In genomic region chr5:14068136-14068535, GRCh38 we compare ENCODE assay signal across 16 cellular contexts.
DNase-seq lines count a peak whose midpoint lies in the region; ATAC-seq and TF ChIP-seq lines count a peak whose summit lies in the region.
"Had no signal": no experiment of that assay in that cellular context is flagged by ENCODE, and none has a peak within 500 bp of the region (broad histone marks: within the 10 kb centered on the region; RNA-seq: fewer than 3 reads in every experiment).

No MANE protein-coding gene starts in this region.

- H3K4me3 ChIP-seq in IMR-90 (ENCODE audit: insufficient read depth, low read depth, low read length): no peak overlapping the region
- H3K4me3 ChIP-seq: GM12878, GM23248 had no signal

- peaks cover 0 to 12% (median 2%) of the 10 kb centered on the region in 5 donors for H3K27me3 Mint-ChIP-seq in naive thymus-derived CD8-positive, alpha-beta T cell

- H4K5ac ChIP-seq in IMR-90 (ENCODE audit: low read depth, low read length): peak overlapping the region; percentile 86

- peak overlapping the region; percentile 26 for H4K91ac ChIP-seq in IMR-90 (ENCODE audit: insufficient read depth, low read depth, low read length)

- TF ChIP-seq RAD21 in IMR-90 (IDR thresholded peaks at IDR 0.05; ENCODE audit: low read length): no peak

- H2AK5ac ChIP-seq in IMR-90 (ENCODE audit: low read depth, low read length): peak overlapping the region; percentile 65; the same call in 1 of the 2 replicates

- no peak overlapping the region for H2AK9ac ChIP-seq in IMR-90 (replicated peaks; ENCODE audit: low read depth, low read length, poor library complexity)

- no peak for TF ChIP-seq CTCF in IMR-90 (conservative IDR thresholded peaks at IDR 0.05; ENCODE audit: low read depth, low read length)

- peak overlapping the region; percentile 63; the same call in 1 of the 2 replicates for H3K14ac ChIP-seq in IMR-90 (replicated peaks; ENCODE audit: low read depth, low read length)

- WGBS in IMR-90 (ENCODE audit: extremely low coverage in 2 of 2, insufficient read length in 1 of 2), 2 experiments: no CpG with 5 or more reads among the region's 4 CpGs

- ATAC-seq in IMR-90 (ENCODE audit: low read depth) (peak; percentile 35), SK-N-SH treated with all-trans-retinoic acid at 6 μM for 48 hours (peak; percentile 93), HG03521 (IDR thresholded peaks at IDR 0.05; ENCODE audit: unreplicated experiment) (no peak)
- no peak for ATAC-seq in naive thymus-derived CD8-positive, alpha-beta T cell
- ATAC-seq: GM12878 had no signal

- H2BK5ac ChIP-seq in IMR-90 (ENCODE audit: low read depth, low read length, poor library complexity, severe bottlenecking): no peak overlapping the region

- POLR2A ChIA-PET in IMR-90 (lab: Charles Lee; ENCODE audit: unreplicated experiment): no interaction called here
- POLR2A ChIA-PET in naive thymus-derived CD8-positive, alpha-beta T cell (lab: Charles Lee): no interaction called here

- no peak overlapping the region for H3K56ac ChIP-seq in IMR-90 (ENCODE audit: extremely low read depth, insufficient read depth, low read length)

- in situ Hi-C loops in IMR-90 (cut with MboI; ENCODE audit: low sequenced_read_pairs): no loop called here

- no peak overlapping the region for H3K27ac Mint-ChIP-seq in naive thymus-derived CD8-positive, alpha-beta T cell
- H3K27ac Mint-ChIP-seq: CD4-positive, alpha-beta T cell had no signal

- peak overlapping the region; percentile 90 for H2BK20ac ChIP-seq in IMR-90 (ENCODE audit: low read depth, low read length)

- H3K4ac ChIP-seq in IMR-90 (ENCODE audit: low read depth, low read length): peak overlapping the region; percentile 81; the same call in 1 of the 2 replicates

- no peaks in the 10 kb centered on the region for H3K4me1 Mint-ChIP-seq in naive thymus-derived CD8-positive, alpha-beta T cell

- no peak overlapping the region for H3K27ac ChIP-seq in IMR-90 (ENCODE audit: insufficient read depth, low read length)
- H3K27ac ChIP-seq: C4-2B, GM23248, KMS-11 had no signal

- dilution Hi-C loops in IMR-90 (cut with HindIII; ENCODE audit: low sequenced_read_pairs, unreplicated experiment): no loop called here

- H3K36me3 Mint-ChIP-seq in naive thymus-derived CD8-positive, alpha-beta T cell: no peaks in the 10 kb centered on the region

- peak overlapping the region; percentile 10 to 31; a peak in 2 of 4 replicates for H4K8ac ChIP-seq in IMR-90 (ENCODE audit: low read depth in 2 of 2, low read length in 2 of 2)

- H3K4me2 ChIP-seq in IMR-90 (ENCODE audit: low read depth, low read length): no peak overlapping the region
- H3K4me2 ChIP-seq: KMS-11 had no signal

- H3K9me3 ChIP-seq in IMR-90 (ENCODE audit: control insufficient read depth, insufficient read depth, low read length): no peaks in the 10 kb centered on the region
- H3K9me3 ChIP-seq: Caco-2 had no signal

- BruUV-seq in IMR-90 (replicated peaks; lab: Mats Ljungman, UMichigan): no TSS peak

- H3K27me3 ChIP-seq in IMR-90 (ENCODE audit: control insufficient read depth, insufficient read depth, low read length): no peaks in the 10 kb centered on the region

- peaks cover 0 to 3% (median 0%) of the 10 kb centered on the region in 9 donors for H3K9me3 Mint-ChIP-seq in naive thymus-derived CD8-positive, alpha-beta T cell

- no peak overlapping the region for H3K4me3 Mint-ChIP-seq in naive thymus-derived CD8-positive, alpha-beta T cell
- H3K4me3 Mint-ChIP-seq: CD4-positive, alpha-beta T cell had no signal

- DNase-seq in EH (ENCODE audit: low read depth): peak; percentile 54
- peak; percentile 33 for DNase-seq in IMR-90
- DNase-seq in naive thymus-derived CD8-positive, alpha-beta T cell: no peak
- no peak for DNase-seq in OCI-M1 (lab: John Stamatoyannopoulos, UW)
- no peak for DNase-seq in NCI-H2107 treated with DMSO at 0.1 percent for 48 hours (lab: John Stamatoyannopoulos, UW; ENCODE audit: unreplicated experiment)
- DNase-seq: AML-193; Caco-2; CD4-positive, alpha-beta T cell; GF-D8; GM23248; HCEC 1CT had no signal

- H3K79me1 ChIP-seq in IMR-90 (ENCODE audit: low read depth in 1 of 2, low read length in 2 of 2): peaks cover 0 to 12% of the 10 kb centered on the region in 2 experiments; a peak in 2 of 4 replicates

- TF ChIP-seq POLR2A in IMR-90 (IDR thresholded peaks at IDR 0.05; ENCODE audit: low read depth, low read length): no peak

- peak overlapping the region; percentile 77; the same call in 1 of the 2 replicates for H3K18ac ChIP-seq in IMR-90 (ENCODE audit: low read depth, low read length)

- H3K23ac ChIP-seq in IMR-90 (ENCODE audit: low read depth, low read length): 0 out of 2 replicates have a peak overlapping the region, but pooled peaks have one; percentile 10

- no peak overlapping the region for H3K9ac ChIP-seq in IMR-90 (ENCODE audit: low read depth, low read length)
- H3K9ac ChIP-seq: GM23248, KMS-11 had no signal

- peak overlapping the region; percentile 9 for H2AFZ ChIP-seq in IMR-90 (replicated peaks; ENCODE audit: low read length, poor library complexity)
- H2AFZ ChIP-seq: GM23248 had no signal

- intact Hi-C loops in IMR-90 (cut with micrococcal nuclease): no loop called here

- CTCF ChIA-PET in IMR-90 (lab: Yijun Ruan, JAX): no interaction called here

- no peaks in the 10 kb centered on the region for H4K20me1 ChIP-seq in IMR-90 (ENCODE audit: insufficient read depth, low read length)

- H3K36me3 ChIP-seq in IMR-90 (ENCODE audit: control insufficient read depth, insufficient read depth, low read length): no peaks in the 10 kb centered on the region

- peak overlapping the region; percentile 95; the same call in 2 of the 3 replicates for H2BK15ac ChIP-seq in IMR-90 (ENCODE audit: low read depth, low read length)

- H3K9me1 ChIP-seq in IMR-90 (ENCODE audit: insufficient read depth, low read length): peaks cover 4% of the 10 kb centered on the region; the same call in 1 of the 2 replicates

- peaks cover 9% of the 10 kb centered on the region for H3K4me1 ChIP-seq in IMR-90 (ENCODE audit: control insufficient read depth, insufficient read depth, low read length)
- H3K4me1 ChIP-seq: Caco-2 had no signal

- H2BK120ac ChIP-seq in IMR-90 (ENCODE audit: low read depth, low read length): peak overlapping the region; percentile 84

TF ChIP-seq in IMR-90, 13 proteins besides CTCF, POLR2A, EP300 and RAD21:
- TF ChIP-seq CEBPB (IDR thresholded peaks at IDR 0.05; ENCODE audit: low read depth, low read length): no peak
- no peak for TF ChIP-seq CHD1 (IDR thresholded peaks at IDR 0.05; ENCODE audit: low read depth, low read length)
- no peak for TF ChIP-seq ELK1 (IDR thresholded peaks at IDR 0.05; ENCODE audit: borderline replicate concordance, low read depth, low read length)
- TF ChIP-seq MAFK (IDR thresholded peaks at IDR 0.05; ENCODE audit: low read depth, low read length): no peak

TF ChIP-seq in SK-N-SH treated with all-trans-retinoic acid at 6 μM for 48 hours, 23 proteins besides CTCF, POLR2A, EP300 and RAD21:
- TF ChIP-seq GLIS3 (CRISPR knock-in tag; IDR thresholded peaks at IDR 0.05) (no peak), TCF4 (CRISPR knock-in tag; IDR thresholded peaks at IDR 0.05; ENCODE audit: borderline replicate concordance) (no peak), CSDC2 (CRISPR knock-in tag; IDR thresholded peaks at IDR 0.05) (no peak), ZFP3 (CRISPR knock-in tag; IDR thresholded peaks at IDR 0.05) (no peak), SNAI2 (CRISPR knock-in tag; IDR thresholded peaks at IDR 0.05) (no peak), POU6F1 (CRISPR knock-in tag; IDR thresholded peaks at IDR 0.05; ENCODE audit: borderline replicate concordance, low read depth) (no peak), BACH2 (CRISPR knock-in tag; IDR thresholded peaks at IDR 0.05; ENCODE audit: borderline replicate concordance) (no peak)

Comparison
In these comparisons a context has a peak if more than half of its experiments do, and no peak if none do; other contexts are left out.
1. DNase-seq: peak in EH (single experiment) and IMR-90 (single experiment); none in naive thymus-derived CD8-positive, alpha-beta T cell (0 of 10), OCI-M1 (single experiment) and NCI-H2107 treated with DMSO at 0.1 percent for 48 hours (single experiment).
2. ATAC-seq: peak in IMR-90 (single experiment) and SK-N-SH treated with all-trans-retinoic acid at 6 μM for 48 hours (single experiment); none in naive thymus-derived CD8-positive, alpha-beta T cell (0 of 2) and HG03521 (single experiment).